In the genomic region with DNA sequence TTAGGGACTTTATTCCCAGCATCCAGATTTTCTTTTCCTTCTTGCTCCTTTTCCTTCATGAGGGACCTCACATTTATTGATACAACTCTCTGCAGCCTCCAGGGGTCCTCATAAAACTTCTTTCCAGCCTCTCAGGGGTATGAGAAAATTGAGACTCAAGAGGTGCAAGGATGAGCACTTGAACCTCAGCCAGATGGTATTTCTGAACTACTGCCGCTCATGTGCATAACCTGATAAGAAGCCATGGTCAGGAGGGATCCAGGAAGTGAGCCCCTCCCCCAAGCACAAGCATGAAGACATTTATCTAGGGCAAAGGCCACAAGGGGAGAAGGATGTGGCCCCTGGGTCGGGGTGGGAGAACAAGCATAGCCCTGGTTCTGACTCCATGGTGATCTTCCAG, we compare ENCODE assay signal across 33 cellular contexts.
"Had no signal": no experiment of that assay in that cellular context is flagged by ENCODE, and none has a peak within 500 bp of the region (broad histone marks: within the 10 kb centered on the region; RNA-seq: fewer than 3 reads in every experiment).

No MANE protein-coding gene starts in this region.

- H3K4me3 ChIP-seq: cardiac muscle cell, coronary artery, dorsolateral prefrontal cortex, gastroesophageal sphincter, hepatocyte, ovary, skin epidermis, thyroid gland, upper lobe of right lung had no signal

- H3K27me3 Mint-ChIP-seq: activated naive CD8-positive, alpha-beta T cell; progenitor cell of endocrine pancreas; stimulated activated naive CD8-positive, alpha-beta T cell treated with anti-CD3 and anti-CD28 coated beads, Interleukin-15, amount 100 ng/mL, for 72 hours had no signal

- H3K27ac ChIP-seq: cardiac muscle cell, coronary artery, dorsolateral prefrontal cortex, gastroesophageal sphincter, hepatocyte, ovary, skin epidermis, thyroid gland, upper lobe of right lung had no signal

- H3K36me3 Mint-ChIP-seq: activated naive CD8-positive, alpha-beta T cell; mesothelial cell of epicardium; naive B cell; stimulated activated effector memory CD8-positive, alpha-beta T cell treated with anti-CD3 and anti-CD28 coated beads, Interleukin-12 subunit alpha, Interleukin-12 subunit beta, amount 100 ng/mL, for 72 hours had no signal

- H3K4me1 ChIP-seq: gastroesophageal sphincter, thyroid gland, upper lobe of right lung had no signal

- DNase-seq: activated CD4-positive, alpha-beta T cell treated with anti-CD3 and anti-CD28 coated beads for 4 hours; activated CD4-positive, alpha-beta T cell treated with anti-CD3 and anti-CD28 coated beads, Interleukin-2, amount 50 U/mL, for 4 hours; activated CD4-positive, CD25-positive, alpha-beta regulatory T cell; activated CD8-positive, alpha-beta memory T cell treated with anti-CD3 and anti-CD28 coated beads for 24 hours; activated effector memory CD4-positive, alpha-beta T cell treated with Interleukin-2 at 50 U/mL for 16 hours; activated naive CD4-positive, alpha-beta T cell treated with Interleukin-2 at 50 U/mL for 16 hours; aorta; dorsolateral prefrontal cortex; effector memory CD4-positive, alpha-beta T cell; left colon; mammary epithelial cell; naive B cell; nephron progenitor cell; ovary; stimulated activated CD4-positive, alpha-beta T cell treated with anti-CD3 and anti-CD28 coated beads, Interleukin-4, amount 100 ng/mL, for 24 hours; stimulated activated naive CD8-positive, alpha-beta T cell treated with anti-CD3 and anti-CD28 coated beads, Interleukin-15, amount 100 ng/mL, for 72 hours; substantia nigra; T-helper 17 cell; T1000; thyroid gland; upper lobe of right lung had no signal

- H3K27ac Mint-ChIP-seq: activated naive CD8-positive, alpha-beta T cell; mesothelial cell of epicardium; naive B cell; nephron progenitor cell; progenitor cell of endocrine pancreas; stimulated activated effector memory CD8-positive, alpha-beta T cell treated with anti-CD3 and anti-CD28 coated beads, Interleukin-12 subunit alpha, Interleukin-12 subunit beta, amount 100 ng/mL, for 72 hours; stimulated activated naive CD8-positive, alpha-beta T cell treated with anti-CD3 and anti-CD28 coated beads, Interleukin-15, amount 100 ng/mL, for 72 hours; T-helper 17 cell had no signal

- H3K4me2 ChIP-seq: hepatocyte had no signal

- H3K4me3 Mint-ChIP-seq: activated naive CD8-positive, alpha-beta T cell; brain; mesothelial cell of epicardium; naive B cell; nephron progenitor cell; stimulated activated effector memory CD8-positive, alpha-beta T cell treated with anti-CD3 and anti-CD28 coated beads, Interleukin-12 subunit alpha, Interleukin-12 subunit beta, amount 100 ng/mL, for 72 hours; stimulated activated naive CD8-positive, alpha-beta T cell treated with anti-CD3 and anti-CD28 coated beads, Interleukin-15, amount 100 ng/mL, for 72 hours; T-helper 17 cell had no signal

- H3K27me3 ChIP-seq: cardiac muscle cell, gastroesophageal sphincter, hepatocyte, ovary, thyroid gland, upper lobe of right lung had no signal

- H3K9me3 ChIP-seq: gastroesophageal sphincter, ovary, thyroid gland, upper lobe of right lung had no signal

- FAIRE-seq: keratinocyte had no signal

- H3K9me3 Mint-ChIP-seq: brain; stimulated activated effector memory CD8-positive, alpha-beta T cell treated with anti-CD3 and anti-CD28 coated beads, Interleukin-12 subunit alpha, Interleukin-12 subunit beta, amount 100 ng/mL, for 72 hours; stimulated activated naive CD8-positive, alpha-beta T cell treated with anti-CD3 and anti-CD28 coated beads, Interleukin-15, amount 100 ng/mL, for 72 hours had no signal

- H3K79me2 ChIP-seq: hepatocyte had no signal

- ATAC-seq: gastroesophageal sphincter; left colon; sciatic nerve; stimulated activated effector memory CD8-positive, alpha-beta T cell treated with anti-CD3 and anti-CD28 coated beads, Interleukin-12 subunit alpha, Interleukin-12 subunit beta, amount 100 ng/mL, for 72 hours; stimulated activated naive CD8-positive, alpha-beta T cell treated with anti-CD3 and anti-CD28 coated beads, Interleukin-15, amount 100 ng/mL, for 72 hours; T-helper 17 cell; upper lobe of right lung had no signal

- H3K36me3 ChIP-seq: cardiac muscle cell, gastroesophageal sphincter, ovary, thyroid gland, upper lobe of right lung had no signal

- H2AFZ ChIP-seq: hepatocyte had no signal
